ENCODE assay signal across 8 cellular contexts in the genomic region with DNA sequence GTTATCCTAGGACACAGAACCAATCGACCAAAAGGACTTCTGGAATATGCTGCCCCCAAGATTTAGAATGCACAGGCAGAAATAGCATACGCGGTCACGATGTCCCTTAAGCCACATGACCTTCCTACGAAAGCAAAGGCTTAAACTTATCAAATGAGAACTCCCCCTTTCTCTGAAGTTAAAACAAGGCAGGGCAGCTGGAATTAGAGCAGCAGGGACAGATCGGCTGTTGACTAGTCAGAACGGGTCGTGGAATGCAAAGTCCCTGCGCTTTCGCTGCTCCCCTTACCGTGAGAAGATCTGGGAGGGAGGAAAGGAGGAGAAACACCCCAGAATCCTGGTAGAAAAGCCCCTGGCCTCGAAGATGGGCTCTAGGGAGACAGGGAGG. TPM values are rescaled to one million over a fixed set of nuclear protein-coding genes. Genes with fewer than 3 reads are reported as not detected.
DNase-seq lines count a peak whose midpoint lies in the region; ATAC-seq and TF ChIP-seq lines count a peak whose summit lies in the region.

No MANE protein-coding gene starts in this region.

- ATAC-seq in GM21390 (IDR thresholded peaks at IDR 0.05; ENCODE audit: unreplicated experiment) (peak; percentile 14), heart left ventricle (peak; percentile 64 to 78 (median 74))

- H3K4me1 ChIP-seq in adipocyte (ENCODE audit: control insufficient read depth, insufficient read depth, low read length) (peaks cover 33% of the 10 kb centered on the region), heart left ventricle (peaks cover 0 to 42% (median 25%) of the 10 kb centered on the region in 12 donors), parathyroid adenoma (peaks cover 4% of the 10 kb centered on the region)

- H3K27ac ChIP-seq in heart left ventricle (peak overlapping the region; percentile 98 to 100 (median 99)), parathyroid adenoma (peak overlapping the region; percentile 98)

- TF ChIP-seq CTCF in heart left ventricle (IDR thresholded peaks at IDR 0.05), result peak in 3 of 12 donors; percentile 17 to 26 (median 19)
- no peak for TF ChIP-seq CTCF in parathyroid adenoma (IDR thresholded peaks at IDR 0.05)

- TF ChIP-seq POLR2A in heart left ventricle (IDR thresholded peaks at IDR 0.05), result no peak

- H3K4me3 ChIP-seq in adipocyte (ENCODE audit: low read length), result peak overlapping the region; percentile 96
- peak overlapping the region; percentile 47 to 89 (median 84) for H3K4me3 ChIP-seq in heart left ventricle
- peak overlapping the region; percentile 66 for H3K4me3 ChIP-seq in parathyroid adenoma (ENCODE audit: low read depth, low read length)

- H3K79me2 ChIP-seq in parathyroid adenoma, result peaks cover 22% of the 10 kb centered on the region

- intact Hi-C loops in heart left ventricle (cut with DNase I), result loop anchor here in 9 of 10 donors (1.0 to 10.0 kb wide), 17 partner anchors 44 to 485 kb away; a partner anchor contains a TSS

- peak overlapping the region; percentile 100 for H3K9ac ChIP-seq in adipocyte (ENCODE audit: low read length)
- peak overlapping the region; percentile 74 for H3K9ac ChIP-seq in parathyroid adenoma

- H3K9me3 ChIP-seq in adipocyte (ENCODE audit: control insufficient read depth, low read length), result no peaks in the 10 kb centered on the region
- no peaks in the 10 kb centered on the region for H3K9me3 ChIP-seq in heart left ventricle
- no peaks in the 10 kb centered on the region for H3K9me3 ChIP-seq in parathyroid adenoma (ENCODE audit: control insufficient read depth, low read length)

- H3K36me3 ChIP-seq in adipocyte (ENCODE audit: control insufficient read depth, insufficient read depth, low read length, severe bottlenecking) (peaks cover 1% of the 10 kb centered on the region), heart left ventricle (peaks cover 0 to 8% (median 3%) of the 10 kb centered on the region in 9 donors), parathyroid adenoma (ENCODE audit: control insufficient read depth, insufficient read depth, low read length) (no peaks in the 10 kb centered on the region)

- DNase-seq in EL (peak; percentile 79), HT-29 (ENCODE audit: low spot score) (peak; percentile 98), NOMO-1 (lab: John Stamatoyannopoulos, UW; ENCODE audit: unreplicated experiment in 2 of 2) (peak; percentile 84 to 92), adipocyte (ENCODE audit: low read depth) (peak; percentile 94), heart left ventricle (peak; percentile 61 to 83 (median 76)), retina (no peak)

- peak overlapping the region; percentile 88 for H3K4me2 ChIP-seq in parathyroid adenoma (ENCODE audit: low read length)

- H3K27me3 ChIP-seq in adipocyte (replicated peaks; ENCODE audit: control insufficient read depth, insufficient read depth, low read length) (no peaks in the 10 kb centered on the region), heart left ventricle (no peaks in the 10 kb centered on the region), parathyroid adenoma (ENCODE audit: control insufficient read depth, insufficient read depth, low read length) (no peaks in the 10 kb centered on the region)

- H2AFZ ChIP-seq in parathyroid adenoma, result peak overlapping the region; percentile 76

- 0 to 1% (median 0%) methylated on average over 12 of the region's 12 CpGs for WGBS in heart left ventricle, 4 donors

RNA-seq across cellular contexts. Expression of a gene that starts 0.8 kb away (rescaled TPM):
- 14.6 and 16.1 TPM in 2 replicates for total RNA-seq in HT-29 (2014; rRNA removed; shearing (Covaris generic))
- total RNA-seq in heart left ventricle, result 10 to 100 TPM in 6 of 9 donors, 1 to 10 TPM in 3; 9.0 to 14.3 (median 10.2) TPM
- polyA plus RNA-seq in heart left ventricle, result 1 to 10 TPM; 4.5 to 8.0 TPM
